Comparison of ENCODE assay signal across 8 cellular contexts in genomic region chr18:63320041-63320689, GRCh38. TPM values are rescaled to one million over a fixed set of nuclear protein-coding genes. Genes with fewer than 3 reads are reported as not detected.
A peak's percentile ranks its signal among the peaks of the same experiment; 100 is the strongest.
DNase-seq lines count a peak whose midpoint lies in the region; ATAC-seq and TF ChIP-seq lines count a peak whose summit lies in the region.

No MANE protein-coding gene starts in this region.

- no peaks in the 10 kb centered on the region for H3K27me3 Mint-ChIP-seq in Caco-2 (ENCODE audit: insufficient read depth, unreplicated experiment)

- POLR2A ChIA-PET in Caco-2 (lab: Charles Lee): no interaction called here

- peak; percentile 46 for ATAC-seq in GM21360 (IDR thresholded peaks at IDR 0.05; ENCODE audit: unreplicated experiment)

- H3K4me3 ChIP-seq in Caco-2 (ENCODE audit: low read depth, low read length): peak overlapping the region; percentile 53
- peak overlapping the region; percentile 79 for H3K4me3 ChIP-seq in OCI-LY3 (ENCODE audit: low read length)
- peak overlapping the region; percentile 35 to 45 for H3K4me3 ChIP-seq in muscle layer of colon (ENCODE audit: low read depth in 1 of 2, low read length in 2 of 2)

- BruUV-seq in Caco-2 (replicated peaks; lab: Mats Ljungman, UMichigan): no TSS peak

- DNase-seq in Caco-2: peak; percentile 67 to 68
- peak; percentile 84 for DNase-seq in HT1080 (ENCODE audit: low read depth)
- DNase-seq in activated T-cell treated with anti-CD3 and anti-CD28 coated beads for 4 hours: peak; percentile 78
- peak; percentile 89 to 90 for DNase-seq in erythroblast (lab: John Stamatoyannopoulos, UW)
- peak; percentile 61 for DNase-seq in stimulated activated CD8-positive, alpha-beta memory T cell treated with anti-CD3 and anti-CD28 coated beads, Interleukin-7, amount 100 ng/mL, for 24 hours (ENCODE audit: low read depth)

- H3K9ac ChIP-seq in OCI-LY3 (ENCODE audit: low read length) (peak overlapping the region; percentile 89), muscle layer of colon (ENCODE audit: low read length) (no peak overlapping the region)

- intact Hi-C loops in Caco-2 (cut with micrococcal nuclease; ENCODE audit: unreplicated experiment): no loop called here

- no peaks in the 10 kb centered on the region for H3K36me3 Mint-ChIP-seq in Caco-2 (ENCODE audit: insufficient read depth, unreplicated experiment)

- H3K4me2 ChIP-seq in OCI-LY3 (ENCODE audit: low read length): peak overlapping the region; percentile 84

- H3K36me3 ChIP-seq in Caco-2 (ENCODE audit: control insufficient read depth, insufficient read depth, low read length): no peaks in the 10 kb centered on the region
- peaks cover 35% of the 10 kb centered on the region for H3K36me3 ChIP-seq in OCI-LY3 (replicated peaks; ENCODE audit: low read depth, low read length)
- no peaks in the 10 kb centered on the region for H3K36me3 ChIP-seq in muscle layer of colon (ENCODE audit: insufficient read depth, low read length)

- TF ChIP-seq CTCF in Caco-2 (IDR thresholded peaks at IDR 0.05; ENCODE audit: insufficient read depth in 1 of 2, low read depth in 1 of 2, low read length in 1 of 2, severe bottlenecking in 1 of 2, unreplicated experiment in 1 of 2): no peak
- no peak for TF ChIP-seq CTCF in OCI-LY3 (IDR thresholded peaks at IDR 0.05; ENCODE audit: low read depth, low read length)

- H3K4me3 Mint-ChIP-seq in Caco-2 (ENCODE audit: unreplicated experiment): peak overlapping the region; percentile 82

- H3K27me3 ChIP-seq in Caco-2 (replicated peaks; ENCODE audit: control insufficient read depth, insufficient read depth, low read length) (no peaks in the 10 kb centered on the region), OCI-LY3 (ENCODE audit: low read depth, low read length) (no peaks in the 10 kb centered on the region), muscle layer of colon (ENCODE audit: control insufficient read depth in 1 of 2, insufficient read depth in 2 of 2, low read length in 2 of 2) (peaks cover 0 to 5% of the 10 kb centered on the region in 2 donors)

- TF ChIP-seq POLR2A in erythroblast (IDR thresholded peaks at IDR 0.05; ENCODE audit: low read length): no peak

- H3K9me3 Mint-ChIP-seq in Caco-2 (ENCODE audit: unreplicated experiment): no peaks in the 10 kb centered on the region

- peaks cover 7% of the 10 kb centered on the region for H3K4me1 Mint-ChIP-seq in Caco-2 (ENCODE audit: low read depth, unreplicated experiment)

- H2AFZ ChIP-seq in OCI-LY3 (ENCODE audit: low read depth, low read length): peak overlapping the region; percentile 2; the same call in 1 of the 2 replicates

- H3K79me2 ChIP-seq in OCI-LY3 (ENCODE audit: low read length): peaks cover 64% of the 10 kb centered on the region

- CTCF ChIA-PET in Caco-2 (lab: Charles Lee): no interaction called here

- 0 out of 2 replicates have a peak, but pooled peaks cover 5% of the 10 kb centered on the region for H3K4me1 ChIP-seq in Caco-2
- peaks cover 28% of the 10 kb centered on the region for H3K4me1 ChIP-seq in OCI-LY3 (ENCODE audit: low read length)
- H3K4me1 ChIP-seq in muscle layer of colon (ENCODE audit: insufficient read depth, low read length): peaks cover 13% of the 10 kb centered on the region

- H3K9me3 ChIP-seq in Caco-2: no peaks in the 10 kb centered on the region
- H3K9me3 ChIP-seq in OCI-LY3 (ENCODE audit: insufficient read depth, low read length): no peaks in the 10 kb centered on the region
- H3K9me3 ChIP-seq in muscle layer of colon (ENCODE audit: low read length): no peaks in the 10 kb centered on the region

- H3K27ac ChIP-seq in OCI-LY3 (ENCODE audit: low read length) (peak overlapping the region; percentile 88), muscle layer of colon (ENCODE audit: low read depth, low read length) (peak overlapping the region; percentile 12)

- H3K27ac Mint-ChIP-seq in Caco-2 (ENCODE audit: unreplicated experiment): peak overlapping the region; percentile 63

- H4K20me1 ChIP-seq in OCI-LY3 (ENCODE audit: insufficient read depth, low read length): no peaks in the 10 kb centered on the region

RNA-seq across cellular contexts. Expression of gene BCL2, which starts 0.6 kb away (rescaled TPM):
- total RNA-seq in Caco-2 (2022): 6.3 and 6.5 TPM in 2 replicates
- 6.3 and 6.7 TPM in 2 replicates for total RNA-seq in HT1080 (2014; rRNA removed; shearing (Covaris generic))
- 2.5 and 3.5 TPM in 2 replicates for polyA plus RNA-seq in HT1080 (2015; cell fraction: cytosol; rRNA removed)
- polyA plus RNA-seq in HT1080 (2015; cell fraction: nucleus; rRNA removed): 2.2 and 2.4 TPM in 2 replicates

RNA-seq across cellular contexts. Expression of gene KDSR, which starts 46.8 kb away (rescaled TPM):
- total RNA-seq in Caco-2 (2022): 22.8 and 26.8 TPM in 2 replicates
- 54.7 and 80.6 TPM in 2 replicates for total RNA-seq in HT1080 (2014; rRNA removed; shearing (Covaris generic))
- 88.2 and 105 TPM in 2 replicates for polyA plus RNA-seq in HT1080 (2015; cell fraction: cytosol; rRNA removed)
- polyA plus RNA-seq in HT1080 (2015; cell fraction: nucleus; rRNA removed): 60.3 and 62.6 TPM in 2 replicates

Comparison
In these comparisons a context has a peak if more than half of its experiments do, and no peak if none do; other contexts are left out.
1. Peak in every context shown above with its lines: DNase-seq, ATAC-seq, H3K4me3 ChIP-seq and H3K27ac ChIP-seq.